In genomic region chr2:70553584-70554337, GRCh38 we compare ENCODE assay signal across 8 cellular contexts. TPM values are rescaled to one million over a fixed set of nuclear protein-coding genes. Genes with fewer than 3 reads are reported as not detected.
DNase-seq lines count a peak whose midpoint lies in the region; ATAC-seq and TF ChIP-seq lines count a peak whose summit lies in the region.

Gene TGFA (minus strand): TSS chr2:70553826. CDS start chr2:70553767, 59 bp downstream.

- peak; percentile 81 for TF ChIP-seq CTCF in lower lobe of right lung (IDR thresholded peaks at IDR 0.05)

- no peaks in the 10 kb centered on the region for H3K9me3 ChIP-seq in lower lobe of right lung

- H3K4me1 ChIP-seq in lower lobe of right lung, result peaks cover 25% of the 10 kb centered on the region

- intact Hi-C loops in lower lobe of right lung (cut with DNase I), result no loop called here

- DNase-seq in NCI-H2081 (lab: John Stamatoyannopoulos, UW) (peak; percentile 45 to 52), NCI-H2081 treated with DMSO at 0.1 percent for 48 hours (lab: John Stamatoyannopoulos, UW) (no peak), NCI-H345 treated with DMSO at 0.1 percent for 48 hours (lab: John Stamatoyannopoulos, UW; ENCODE audit: unreplicated experiment) (peak; percentile 56), dermis microvascular lymphatic vessel endothelial cell (ENCODE audit: low read depth in 2 of 2) (peak; percentile 68 to 80), lower lobe of right lung (peak; percentile 93)
- peak; percentile 65 for DNase-seq in activated CD4-positive, alpha-beta T cell treated with anti-CD3 and anti-CD28 coated beads, Interleukin-2, amount 50 U/mL, for 1 hour
- peak; percentile 17 to 55 (median 37) for DNase-seq in stimulated activated CD4-positive, alpha-beta T cell treated with anti-CD3 and anti-CD28 coated beads, TNF-alpha, amount 100 ng/mL, for 1 hour (ENCODE audit: low read depth in 3 of 3, low spot score in 1 of 3)

- peak within 1 kb of the TSS; percentile 84 for H3K27ac ChIP-seq in lower lobe of right lung

- peak; percentile 68 for ATAC-seq in HG03097 (IDR thresholded peaks at IDR 0.05; ENCODE audit: low FRiP score, unreplicated experiment)
- ATAC-seq in lower lobe of right lung, result peak; percentile 91 to 94

- H3K4me3 ChIP-seq in lower lobe of right lung, result peak within 1 kb of the TSS; percentile 74

- H3K36me3 ChIP-seq in lower lobe of right lung, result no peaks in the 10 kb centered on the region

- H3K27me3 ChIP-seq in lower lobe of right lung (ENCODE audit: low read depth), result peaks cover 27% of the 10 kb centered on the region

RNA-seq across cellular contexts. Expression of gene TGFA, which starts in this region (rescaled TPM):
- 8.0 and 14.5 TPM in 2 replicates for total RNA-seq in dermis microvascular lymphatic vessel endothelial cell
- total RNA-seq in lower lobe of right lung, result 8.2 TPM
